ENCODE assay signal across 8 cellular contexts in genomic region chr19:52296400-52296772, GRCh38. TPM values are rescaled to one million over a fixed set of nuclear protein-coding genes. Genes with fewer than 3 reads are reported as not detected.
DNase-seq lines count a peak whose midpoint lies in the region; ATAC-seq and TF ChIP-seq lines count a peak whose summit lies in the region.

No MANE protein-coding gene starts in this region.

- intact Hi-C loops in Caco-2 (cut with micrococcal nuclease; ENCODE audit: unreplicated experiment) (no loop called here), IMR-90 (cut with micrococcal nuclease) (no loop called here), breast epithelium (cut with DNase I; ENCODE audit: low total_unique reads) (no loop called here)

- CTCF ChIA-PET in Caco-2 (lab: Charles Lee): no interaction called here
- CTCF ChIA-PET in IMR-90 (lab: Yijun Ruan, JAX): no interaction called here

- H2BK20ac ChIP-seq in IMR-90 (ENCODE audit: low read depth, low read length): no peak overlapping the region

- H3K4ac ChIP-seq in IMR-90 (ENCODE audit: low read depth, low read length): no peak overlapping the region

- no peaks in the 10 kb centered on the region for H4K20me1 ChIP-seq in IMR-90 (ENCODE audit: insufficient read depth, low read length)

- peak overlapping the region; percentile 88 for H3K4me2 ChIP-seq in IMR-90 (ENCODE audit: low read depth, low read length)

- H3K4me1 Mint-ChIP-seq in Caco-2 (ENCODE audit: low read depth, unreplicated experiment): peaks cover 8% of the 10 kb centered on the region

- H2BK15ac ChIP-seq in IMR-90 (ENCODE audit: low read depth, low read length): no peak overlapping the region

- peak; percentile 28 for ATAC-seq in IMR-90 (ENCODE audit: low read depth)
- no peak for ATAC-seq in GM18861 (IDR thresholded peaks at IDR 0.05; ENCODE audit: unreplicated experiment)
- no peak for ATAC-seq in HG02759 (IDR thresholded peaks at IDR 0.05; ENCODE audit: unreplicated experiment)
- ATAC-seq in GM18519 (IDR thresholded peaks at IDR 0.05; ENCODE audit: low FRiP score, unreplicated experiment): no peak

- peak overlapping the region; percentile 80 for H2AFZ ChIP-seq in IMR-90 (replicated peaks; ENCODE audit: low read length, poor library complexity)

- no peaks in the 10 kb centered on the region for H3K9me1 ChIP-seq in IMR-90 (ENCODE audit: insufficient read depth, low read length)

- POLR2A ChIA-PET in Caco-2 (lab: Charles Lee) (interaction anchor here (0.5 kb wide), 1 partner anchor 41 kb away, joined by 4 read pairs; no protein-coding TSS in a partner anchor), IMR-90 (lab: Charles Lee; ENCODE audit: unreplicated experiment) (no interaction called here)

- no peak overlapping the region for H4K91ac ChIP-seq in IMR-90 (ENCODE audit: insufficient read depth, low read depth, low read length)

- TSS peak; percentile 60 for BruUV-seq in Caco-2 (replicated peaks; lab: Mats Ljungman, UMichigan)
- no TSS peak for BruUV-seq in IMR-90 (replicated peaks; lab: Mats Ljungman, UMichigan)

- H3K9ac ChIP-seq in IMR-90 (ENCODE audit: low read depth, low read length): peak overlapping the region; percentile 55

- no peak overlapping the region for H3K14ac ChIP-seq in IMR-90 (replicated peaks; ENCODE audit: low read depth, low read length)

- H2AK5ac ChIP-seq in IMR-90 (ENCODE audit: low read depth, low read length): no peak overlapping the region

- H3K18ac ChIP-seq in IMR-90 (ENCODE audit: low read depth, low read length): no peak overlapping the region

- 40% methylated on average over 2 of the region's 8 CpGs; no CpG with 5 or more reads in 1 of the 2 experiments for WGBS in IMR-90 (ENCODE audit: extremely low coverage in 2 of 2, insufficient read length in 1 of 2), 2 experiments
- 42 to 58% methylated on average over 8 of the region's 8 CpGs for WGBS in mesodermal cell (ENCODE audit: insufficient coverage in 2 of 2), 2 experiments

- peak overlapping the region; percentile 89 for H3K4me3 Mint-ChIP-seq in Caco-2 (ENCODE audit: unreplicated experiment)

- DNase-seq in Caco-2: no peak
- no peak for DNase-seq in IMR-90
- DNase-seq in breast epithelium (ENCODE audit: low spot score in 2 of 2): no peak
- DNase-seq in NCI-H2107 treated with DMSO at 0.1 percent for 48 hours (lab: John Stamatoyannopoulos, UW; ENCODE audit: unreplicated experiment): no peak

- H3K36me3 Mint-ChIP-seq in Caco-2 (ENCODE audit: insufficient read depth, unreplicated experiment): peaks cover 79% of the 10 kb centered on the region

- H3K36me3 ChIP-seq in Caco-2 (ENCODE audit: control insufficient read depth, insufficient read depth, low read length) (peaks cover 3% of the 10 kb centered on the region; the same call in 1 of the 2 replicates), IMR-90 (ENCODE audit: control insufficient read depth, insufficient read depth, low read length) (peaks cover 21% of the 10 kb centered on the region), breast epithelium (no peaks in the 10 kb centered on the region), mesodermal cell (ENCODE audit: control insufficient read depth, insufficient read depth, low read length) (peaks cover 46% of the 10 kb centered on the region)

- no peaks in the 10 kb centered on the region for H3K27me3 ChIP-seq in Caco-2 (replicated peaks; ENCODE audit: control insufficient read depth, insufficient read depth, low read length)
- no peaks in the 10 kb centered on the region for H3K27me3 ChIP-seq in IMR-90 (ENCODE audit: control insufficient read depth, insufficient read depth, low read length)
- no peaks in the 10 kb centered on the region for H3K27me3 ChIP-seq in breast epithelium

- TF ChIP-seq RAD21 in IMR-90 (IDR thresholded peaks at IDR 0.05; ENCODE audit: low read length): no peak

- peak overlapping the region in 1 of 2 experiments; percentile 40; a peak in 1 of 4 replicates for H4K8ac ChIP-seq in IMR-90 (ENCODE audit: low read depth in 2 of 2, low read length in 2 of 2)

- peak overlapping the region; percentile 36; the same call in 1 of the 2 replicates for H3K23ac ChIP-seq in IMR-90 (ENCODE audit: low read depth, low read length)

- H3K9me3 ChIP-seq in Caco-2 (peaks cover 21% of the 10 kb centered on the region), IMR-90 (ENCODE audit: control insufficient read depth, insufficient read depth, low read length) (peaks cover 4% of the 10 kb centered on the region; the same call in 1 of the 2 replicates), breast epithelium (peaks cover 6 to 11% of the 10 kb centered on the region in 2 donors), mesodermal cell (ENCODE audit: control insufficient read depth, low read length) (peaks cover 25% of the 10 kb centered on the region)

- TF ChIP-seq POLR2A in IMR-90 (IDR thresholded peaks at IDR 0.05; ENCODE audit: low read depth, low read length) (no peak), breast epithelium (IDR thresholded peaks at IDR 0.05) (no peak)

- TF ChIP-seq CTCF in Caco-2 (IDR thresholded peaks at IDR 0.05; ENCODE audit: insufficient read depth in 1 of 2, low read depth in 1 of 2, low read length in 1 of 2, severe bottlenecking in 1 of 2, unreplicated experiment in 1 of 2) (no peak), IMR-90 (conservative IDR thresholded peaks at IDR 0.05; ENCODE audit: low read depth, low read length) (no peak), breast epithelium (IDR thresholded peaks at IDR 0.05) (no peak)

- H3K4me3 ChIP-seq in Caco-2 (ENCODE audit: low read depth, low read length) (peak overlapping the region; percentile 52), IMR-90 (ENCODE audit: insufficient read depth, low read depth, low read length) (peak overlapping the region; percentile 75), breast epithelium (peak overlapping the region; percentile 79 to 97 (median 83)), mesodermal cell (ENCODE audit: extremely low read depth, insufficient read depth, low read length, poor library complexity, severe bottlenecking) (peak overlapping the region; percentile 96)

- H2BK120ac ChIP-seq in IMR-90 (ENCODE audit: low read depth, low read length): no peak overlapping the region

- no peak overlapping the region for H2BK5ac ChIP-seq in IMR-90 (ENCODE audit: low read depth, low read length, poor library complexity, severe bottlenecking)

- no peaks in the 10 kb centered on the region for H3K27me3 Mint-ChIP-seq in Caco-2 (ENCODE audit: insufficient read depth, unreplicated experiment)

- H3K27ac Mint-ChIP-seq in Caco-2 (ENCODE audit: unreplicated experiment): no peak overlapping the region

- H3K27ac ChIP-seq in IMR-90 (ENCODE audit: insufficient read depth, low read length) (peak overlapping the region; percentile 10; the same call in 1 of the 2 replicates), breast epithelium (peak overlapping the region; percentile 43 to 69), mesodermal cell (ENCODE audit: low read depth, low read length, severe bottlenecking) (peak overlapping the region; percentile 36)

- H2AK9ac ChIP-seq in IMR-90 (replicated peaks; ENCODE audit: low read depth, low read length, poor library complexity): peak overlapping the region; percentile 65

- in situ Hi-C loops in IMR-90 (cut with MboI; ENCODE audit: low sequenced_read_pairs): no loop called here

- H3K4me1 ChIP-seq in Caco-2 (no peaks in the 10 kb centered on the region), IMR-90 (ENCODE audit: control insufficient read depth, insufficient read depth, low read length) (peaks cover 2% of the 10 kb centered on the region; the same call in 1 of the 2 replicates), breast epithelium (no peaks in the 10 kb centered on the region), mesodermal cell (ENCODE audit: control insufficient read depth, insufficient read depth, low read length, poor library complexity, severe bottlenecking) (no peaks in the 10 kb centered on the region)

- dilution Hi-C loops in IMR-90 (cut with HindIII; ENCODE audit: low sequenced_read_pairs, unreplicated experiment): no loop called here

- no peak overlapping the region for H4K5ac ChIP-seq in IMR-90 (ENCODE audit: low read depth, low read length)

- H3K9me3 Mint-ChIP-seq in Caco-2 (ENCODE audit: unreplicated experiment): peaks cover 35% of the 10 kb centered on the region

- H3K79me1 ChIP-seq in IMR-90 (ENCODE audit: low read depth in 1 of 2, low read length in 2 of 2): peaks cover 10 to 16% of the 10 kb centered on the region in 2 experiments

- no peak overlapping the region; the same call in 1 of the 2 replicates for H3K56ac ChIP-seq in IMR-90 (ENCODE audit: extremely low read depth, insufficient read depth, low read length)

TF ChIP-seq in IMR-90, 13 proteins besides CTCF, POLR2A, EP300 and RAD21:
- TF ChIP-seq BHLHE40 (IDR thresholded peaks at IDR 0.05; ENCODE audit: low read depth, low read length) (no peak), NFE2L2 (IDR thresholded peaks at IDR 0.05; ENCODE audit: low read depth, low read length) (peak; percentile 25; the same call in 1 of the 2 replicates)

RNA-seq across cellular contexts. Expression of gene ZNF480, which starts 0.6 kb away (rescaled TPM):
- total RNA-seq in Caco-2 (2022) (16.9 and 17.7 TPM in 2 replicates), IMR-90 (2012; rRNA removed) (10.9 and 22.5 TPM in 2 replicates), breast epithelium (10 to 100 TPM in 2 of 3 donors, 1 to 10 TPM in 1; 8.0 to 15.8 (median 11.8) TPM)
- polyA plus RNA-seq in IMR-90 (2012; rRNA removed): 3.6 and 6.3 TPM in 2 replicates
- polyA plus RNA-seq in IMR-90 (2012; cell fraction: cytosol; rRNA removed): 1.5 and 1.9 TPM in 2 replicates
- 0.73 and 5.0 TPM in 2 replicates for polyA plus RNA-seq in IMR-90 (2012; cell fraction: nucleus; rRNA removed; ENCODE audit: low replicate concordance)
- polyA plus RNA-seq in mesodermal cell (2013, experiment 1 of 2): 7.8 TPM
- 10.2 TPM for polyA plus RNA-seq in mesodermal cell (2013, experiment 2 of 2)

RNA-seq across cellular contexts. Expression of gene ZNF766, which starts 27.0 kb away (rescaled TPM):
- total RNA-seq in Caco-2 (2022) (12.1 and 12.9 TPM in 2 replicates), IMR-90 (2012; rRNA removed) (18.9 and 20.4 TPM in 2 replicates), breast epithelium (10 to 100 TPM; 10.9 to 21.1 (median 18.4) TPM)
- 3.4 and 4.9 TPM in 2 replicates for polyA plus RNA-seq in IMR-90 (2012; rRNA removed)
- polyA plus RNA-seq in IMR-90 (2012; cell fraction: cytosol; rRNA removed): 0.63 and 0.94 TPM in 2 replicates
- polyA plus RNA-seq in IMR-90 (2012; cell fraction: nucleus; rRNA removed; ENCODE audit: low replicate concordance): 0.61 and 3.7 TPM in 2 replicates
- 15.1 TPM for polyA plus RNA-seq in mesodermal cell (2013, experiment 1 of 2)
- 16.9 TPM for polyA plus RNA-seq in mesodermal cell (2013, experiment 2 of 2)

RNA-seq across cellular contexts. Expression of gene ZNF610, which starts 39.7 kb away (rescaled TPM):
- total RNA-seq in Caco-2 (2022) (0.41 TPM in 1 of 2 replicates, not detected in the other), IMR-90 (2012; rRNA removed) (3.6 TPM in 2 replicates), breast epithelium (1 to 10 TPM; 1.1 to 7.0 (median 2.6) TPM)
- polyA plus RNA-seq in IMR-90 (2012; rRNA removed): 1.1 and 1.6 TPM in 2 replicates
- 1.9 and 3.4 TPM in 2 replicates for polyA plus RNA-seq in IMR-90 (2012; cell fraction: cytosol; rRNA removed)
- 2.9 and 4.9 TPM in 2 replicates for polyA plus RNA-seq in IMR-90 (2012; cell fraction: nucleus; rRNA removed; ENCODE audit: low replicate concordance)
- 7.7 TPM for polyA plus RNA-seq in mesodermal cell (2013, experiment 1 of 2)
- 7.3 TPM for polyA plus RNA-seq in mesodermal cell (2013, experiment 2 of 2)
